In genomic region chr22:45804986-45805325, GRCh38 we compare ENCODE assay signal across 11 cellular contexts.
DNase-seq lines count a peak whose midpoint lies in the region; ATAC-seq and TF ChIP-seq lines count a peak whose summit lies in the region.
"Had no signal": no experiment of that assay in that cellular context is flagged by ENCODE, and none has a peak within 500 bp of the region (broad histone marks: within the 10 kb centered on the region; RNA-seq: fewer than 3 reads in every experiment).

No MANE protein-coding gene starts in this region.

- peak overlapping the region; percentile 69 for H3K27ac ChIP-seq in SJSA1
- H3K27ac ChIP-seq: BLaER1 treated with 17β-estradiol and CSF1 and Interleukin-3, amounts not matched to agents 10 nM and 100 nM had no signal

- no peaks in the 10 kb centered on the region for H3K9me3 ChIP-seq in SJSA1 (replicated peaks)

- H3K4me1 ChIP-seq in SJSA1 (replicated peaks), result peaks cover 46% of the 10 kb centered on the region

- H3K36me3 ChIP-seq in SJSA1, result peaks cover 44% of the 10 kb centered on the region

- no peak for ATAC-seq in GM18870 (IDR thresholded peaks at IDR 0.05; ENCODE audit: unreplicated experiment)
- ATAC-seq in GM21737 (IDR thresholded peaks at IDR 0.05; ENCODE audit: unreplicated experiment), result no peak

- H3K27me3 ChIP-seq in SJSA1 (replicated peaks), result no peaks in the 10 kb centered on the region
- H3K27me3 ChIP-seq: BLaER1 treated with 17β-estradiol and CSF1 and Interleukin-3, amounts not matched to agents 10 nM and 100 nM had no signal

- H3K4me3 ChIP-seq in SJSA1, result no peak overlapping the region
- H3K4me3 ChIP-seq in fibroblast of pulmonary artery (replicated peaks; ENCODE audit: low read depth, low read length), result no peak overlapping the region
- H3K4me3 ChIP-seq: BLaER1 treated with 17β-estradiol and CSF1 and Interleukin-3, amounts not matched to agents 10 nM and 100 nM had no signal

- DNase-seq in A172 (ENCODE audit: low spot score), result peak; percentile 90
- peak; percentile 72 for DNase-seq in HPDE6-E6E7 (ENCODE audit: extremely low spot score)
- DNase-seq in SJSA1 (ENCODE audit: low read depth in 1 of 2, low spot score in 2 of 2), result peak; percentile 83 to 97
- DNase-seq in fibroblast of pulmonary artery (ENCODE audit: low read depth), result peak; percentile 97
- DNase-seq in NCI-H1436 (lab: John Stamatoyannopoulos, UW), result no peak
- DNase-seq in inferior parietal cortex (ENCODE audit: extremely low spot score), result no peak
- DNase-seq: H7, NCI-H82 had no signal

- no peak for TF ChIP-seq CTCF in fibroblast of pulmonary artery (IDR thresholded peaks at IDR 0.05; ENCODE audit: low read length, missing control alignments)

Comparison
In these comparisons a context has a peak if more than half of its experiments do, and no peak if none do; other contexts are left out.
1. DNase-seq: peak in A172 (single experiment), HPDE6-E6E7 (single experiment), SJSA1 (2 of 2) and fibroblast of pulmonary artery (single experiment); none in NCI-H1436 (single experiment) and inferior parietal cortex (single experiment).